In genomic region chr17:75941442-75941819, GRCh38 we compare ENCODE assay signal across 9 cellular contexts. TPM values are rescaled to one million over a fixed set of nuclear protein-coding genes. Genes with fewer than 3 reads are reported as not detected.
DNase-seq lines count a peak whose midpoint lies in the region; ATAC-seq and TF ChIP-seq lines count a peak whose summit lies in the region.
"Had no signal": no experiment of that assay in that cellular context is flagged by ENCODE, and none has a peak within 500 bp of the region (broad histone marks: within the 10 kb centered on the region; RNA-seq: fewer than 3 reads in every experiment).

No MANE protein-coding gene starts in this region.

- H3K36me3 ChIP-seq in CD8-positive, alpha-beta T cell (ENCODE audit: insufficient read depth, low read length) = no peaks in the 10 kb centered on the region
- H3K36me3 ChIP-seq in OCI-LY1 (ENCODE audit: insufficient read depth, low read length) (peaks cover 6% of the 10 kb centered on the region; the same call in 1 of the 2 replicates), endodermal cell (ENCODE audit: control insufficient read depth, insufficient read depth, low read length) (peaks cover 36% of the 10 kb centered on the region)

- H3K36me3 Mint-ChIP-seq in CD8-positive, alpha-beta T cell = peaks cover 11% of the 10 kb centered on the region
- H3K36me3 Mint-ChIP-seq in endodermal cell (ENCODE audit: low read depth) (peaks cover 22% of the 10 kb centered on the region), osteocyte (ENCODE audit: unreplicated experiment) (peaks cover 10% of the 10 kb centered on the region)

- peak overlapping the region; percentile 97 for H3K9ac ChIP-seq in OCI-LY1 (ENCODE audit: low read length)
- no peak overlapping the region for H3K9ac ChIP-seq in endodermal cell (ENCODE audit: extremely low read depth, low read length, poor library complexity, severe bottlenecking)

- peak overlapping the region; percentile 84 for H3K4me3 ChIP-seq in CD8-positive, alpha-beta T cell (ENCODE audit: low read depth, low read length)
- peak overlapping the region; percentile 95 for H3K4me3 ChIP-seq in OCI-LY1 (ENCODE audit: low read depth, low read length, poor library complexity, severe bottlenecking)
- H3K4me3 ChIP-seq in endodermal cell (ENCODE audit: low read length) = peak overlapping the region; percentile 91

- 0 out of 2 replicates have a peak overlapping the region, but pooled peaks have one; percentile 12 for H2AFZ ChIP-seq in OCI-LY1 (ENCODE audit: low read length)

- DNase-seq in CD8-positive, alpha-beta T cell = no peak
- peak; percentile 54 for DNase-seq in endodermal cell
- DNase-seq in osteocyte (ENCODE audit: extremely low spot score, unreplicated experiment) = no peak
- DNase-seq in effector CD4-positive, alpha-beta T cell = no peak
- no peak for DNase-seq in islet precursor cell

- peak overlapping the region; percentile 91 for H3K4me3 Mint-ChIP-seq in CD8-positive, alpha-beta T cell
- peak overlapping the region; percentile 85 for H3K4me3 Mint-ChIP-seq in endodermal cell
- H3K4me3 Mint-ChIP-seq in osteocyte (ENCODE audit: unreplicated experiment) = peak overlapping the region; percentile 90

- peaks cover 13% of the 10 kb centered on the region for H3K4me1 Mint-ChIP-seq in CD8-positive, alpha-beta T cell (ENCODE audit: low read depth)
- peaks cover 8% of the 10 kb centered on the region for H3K4me1 Mint-ChIP-seq in endodermal cell
- H3K4me1 Mint-ChIP-seq in osteocyte (ENCODE audit: unreplicated experiment) = peaks cover 14% of the 10 kb centered on the region

- CTCF ChIA-PET in CD8-positive, alpha-beta T cell (lab: Charles Lee) = no interaction called here

- H3K27me3 Mint-ChIP-seq in CD8-positive, alpha-beta T cell (ENCODE audit: low read depth) = no peaks in the 10 kb centered on the region
- H3K27me3 Mint-ChIP-seq in endodermal cell (ENCODE audit: insufficient read depth) (no peaks in the 10 kb centered on the region), osteocyte (ENCODE audit: unreplicated experiment) (no peaks in the 10 kb centered on the region)

- peak overlapping the region; percentile 72 for H3K27ac ChIP-seq in CD8-positive, alpha-beta T cell (ENCODE audit: low read depth, low read length)
- H3K27ac ChIP-seq in OCI-LY1 (ENCODE audit: low read depth, low read length, poor library complexity, severe bottlenecking) = no peak overlapping the region
- H3K27ac ChIP-seq in endodermal cell (ENCODE audit: low read depth, low read length) = no peak overlapping the region

- POLR2A ChIA-PET in CD8-positive, alpha-beta T cell (lab: Charles Lee) = interaction anchor here (0.6 to 1.6 kb wide), 10 partner anchors 8 to 249 kb away, joined by 3 to 5 read pairs (median 4); partner anchors contain the start of genes ACOX1, MRPL38 and TRIM47

- TF ChIP-seq CTCF in CD8-positive, alpha-beta T cell (IDR thresholded peaks at IDR 0.05) = no peak
- no peak for TF ChIP-seq CTCF in OCI-LY1 (IDR thresholded peaks at IDR 0.05; ENCODE audit: low read length)
- TF ChIP-seq CTCF in endodermal cell (conservative IDR thresholded peaks at IDR 0.05) = no peak
- TF ChIP-seq CTCF in osteocyte (IDR thresholded peaks at IDR 0.05) = no peak

- H3K9me3 ChIP-seq in CD8-positive, alpha-beta T cell (ENCODE audit: low read length) = no peaks in the 10 kb centered on the region
- H3K9me3 ChIP-seq in OCI-LY1 (ENCODE audit: low read length) (no peaks in the 10 kb centered on the region), endodermal cell (ENCODE audit: control insufficient read depth, low read length) (no peaks in the 10 kb centered on the region)

- 0 out of 2 replicates have a peak, but pooled peaks cover 5% of the 10 kb centered on the region for H3F3A ChIP-seq in OCI-LY1 (ENCODE audit: insufficient read depth, low read length)

- peaks cover 15% of the 10 kb centered on the region for H3K4me1 ChIP-seq in CD8-positive, alpha-beta T cell (ENCODE audit: insufficient read depth, low read length)
- peaks cover 18% of the 10 kb centered on the region for H3K4me1 ChIP-seq in OCI-LY1 (ENCODE audit: insufficient read depth, low read length, severe bottlenecking)
- no peaks in the 10 kb centered on the region for H3K4me1 ChIP-seq in endodermal cell (ENCODE audit: control insufficient read depth, insufficient read depth, low read length)
- H3K4me1 ChIP-seq: foreskin keratinocyte had no signal

- intact Hi-C loops in CD8-positive, alpha-beta T cell (cut with DNase I, micrococcal nuclease) = loop anchor here (1.0 to 2.0 kb wide), 5 partner anchors 37 to 87 kb away; partner anchors contain the start of genes ACOX1 (in 2 of the 2), MRPL38 (in 2 of the 2), TEN1 (in 2 of the 2) and WBP2 (in 2 of the 2)

- no peaks in the 10 kb centered on the region for H4K20me1 ChIP-seq in OCI-LY1 (ENCODE audit: insufficient read depth, low read length)

- no peak for ATAC-seq in CD8-positive, alpha-beta T cell
- ATAC-seq in GM18505 (IDR thresholded peaks at IDR 0.05; ENCODE audit: unreplicated experiment) = no peak
- ATAC-seq in GM19395 (IDR thresholded peaks at IDR 0.05; ENCODE audit: unreplicated experiment) = no peak

- TF ChIP-seq POLR2A in GM18505 (IDR thresholded peaks at IDR 0.05; ENCODE audit: borderline replicate concordance, extremely low read depth, insufficient read depth, insufficient read length) = no peak

- H3K9me3 Mint-ChIP-seq in CD8-positive, alpha-beta T cell = no peaks in the 10 kb centered on the region
- H3K9me3 Mint-ChIP-seq in endodermal cell (no peaks in the 10 kb centered on the region), osteocyte (ENCODE audit: unreplicated experiment) (no peaks in the 10 kb centered on the region)

- H3K27ac Mint-ChIP-seq in CD8-positive, alpha-beta T cell = no peak overlapping the region
- H3K27ac Mint-ChIP-seq in endodermal cell = peak overlapping the region; percentile 94
- H3K27ac Mint-ChIP-seq in osteocyte (ENCODE audit: unreplicated experiment) = peak overlapping the region; percentile 83

- no peaks in the 10 kb centered on the region for H3K27me3 ChIP-seq in CD8-positive, alpha-beta T cell (ENCODE audit: insufficient read depth, low read length)
- no peaks in the 10 kb centered on the region for H3K27me3 ChIP-seq in OCI-LY1 (ENCODE audit: insufficient read depth, low read length)
- no peaks in the 10 kb centered on the region for H3K27me3 ChIP-seq in endodermal cell (ENCODE audit: control insufficient read depth, insufficient read depth, low read length, poor library complexity, severe bottlenecking)
- H3K27me3 ChIP-seq: foreskin keratinocyte had no signal

- 83 to 85% methylated on average over 1 to 5 of the region's 6 CpGs for WGBS in endodermal cell (ENCODE audit: insufficient coverage in 1 of 2, insufficient read length in 1 of 2), 2 experiments

- H3K79me2 ChIP-seq in OCI-LY1 (ENCODE audit: insufficient read depth, low read length) = no peaks in the 10 kb centered on the region

- peak overlapping the region; percentile 83 for H3K4me2 ChIP-seq in OCI-LY1 (ENCODE audit: low read length)

- no peaks in the 10 kb centered on the region for H3K9me2 ChIP-seq in OCI-LY1 (ENCODE audit: low read depth, low read length)

RNA-seq across cellular contexts. Expression of gene FBF1, which starts 0.6 kb away (rescaled TPM):
- 10 to 100 TPM; 18.6 to 21.1 TPM for total RNA-seq in CD8-positive, alpha-beta T cell
- total RNA-seq in endodermal cell = 10 to 100 TPM; 25.9 to 39.1 TPM
- polyA plus RNA-seq in endodermal cell (2013, experiment 1 of 2) = 16.8 TPM
- polyA plus RNA-seq in endodermal cell (2013, experiment 2 of 2) = 13.0 TPM
- 14.5 and 14.8 TPM in 2 replicates for total RNA-seq in osteocyte

RNA-seq across cellular contexts. Expression of gene MRPL38, which starts 36.7 kb away (rescaled TPM):
- total RNA-seq in CD8-positive, alpha-beta T cell = 100 to 1,000 TPM; 171 to 181 TPM
- total RNA-seq in endodermal cell = 100 to 1,000 TPM; 103 to 118 TPM
- polyA plus RNA-seq in endodermal cell (2013, experiment 1 of 2) = 67.6 TPM
- polyA plus RNA-seq in endodermal cell (2013, experiment 2 of 2) = 60.8 TPM
- 71.1 and 73.6 TPM in 2 replicates for total RNA-seq in osteocyte

RNA-seq across cellular contexts. Expression of gene ACOX1, which starts 37.5 kb away (rescaled TPM):
- total RNA-seq in CD8-positive, alpha-beta T cell = 10 to 100 TPM; 18.2 to 20.4 TPM
- total RNA-seq in endodermal cell (10 to 100 TPM; 28.6 to 37.1 TPM), osteocyte (48.0 and 53.4 TPM in 2 replicates)
- polyA plus RNA-seq in endodermal cell (2013, experiment 1 of 2) = 16.1 TPM
- 13.6 TPM for polyA plus RNA-seq in endodermal cell (2013, experiment 2 of 2)

RNA-seq across cellular contexts. Expression of gene TEN1, which starts 37.6 kb away (rescaled TPM):
- 10 to 100 TPM; 14.6 to 17.1 TPM for total RNA-seq in CD8-positive, alpha-beta T cell
- total RNA-seq in endodermal cell (10 to 100 TPM; 12.1 to 15.3 TPM), osteocyte (23.7 and 25.2 TPM in 2 replicates)
- polyA plus RNA-seq in endodermal cell (2013, experiment 1 of 2) = 14.4 TPM
- polyA plus RNA-seq in endodermal cell (2013, experiment 2 of 2) = 13.5 TPM

RNA-seq across cellular contexts. Expression of gene TRIM65, which starts 44.7 kb away (rescaled TPM):
- total RNA-seq in CD8-positive, alpha-beta T cell = 10 to 100 TPM; 13.6 to 15.1 TPM
- total RNA-seq in endodermal cell = 10 to 100 TPM; 27.4 to 35.3 TPM
- 21.3 TPM for polyA plus RNA-seq in endodermal cell (2013, experiment 1 of 2)
- polyA plus RNA-seq in endodermal cell (2013, experiment 2 of 2) = 20.3 TPM
- 26.3 and 26.9 TPM in 2 replicates for total RNA-seq in osteocyte
